18 cellular contexts compared by ENCODE assay signal in genomic region chr5:98904786-98905185, GRCh38. TPM values are rescaled to one million over a fixed set of nuclear protein-coding genes. Genes with fewer than 3 reads are reported as not detected.
A peak's percentile ranks its signal among the peaks of the same experiment; 100 is the strongest.
DNase-seq lines count a peak whose midpoint lies in the region; ATAC-seq and TF ChIP-seq lines count a peak whose summit lies in the region.
"Had no signal": no experiment of that assay in that cellular context is flagged by ENCODE, and none has a peak within 500 bp of the region (broad histone marks: within the 10 kb centered on the region; RNA-seq: fewer than 3 reads in every experiment).

No MANE protein-coding gene starts in this region.

- DNase-seq in A172 (ENCODE audit: low spot score) (peak; percentile 56), ELR (ENCODE audit: low read depth) (peak; percentile 86), SW 1271 (lab: John Stamatoyannopoulos, UW) (peak; percentile 27 to 52), LoVo (ENCODE audit: low spot score) (no peak), GM19240 (ENCODE audit: insufficient read length, low spot score) (no peak), T-helper 9 cell (no peak), ovary (no peak)
- DNase-seq: activated effector memory CD4-positive, alpha-beta T cell treated with Interleukin-2 at 50 U/mL for 16 hours; C1 segment of cervical spinal cord; central memory CD4-positive, alpha-beta T cell; erythroblast; NCI-H1436; NCI-H524 treated with DMSO at 0.1 percent for 48 hours; SHP77 treated with DMSO at 0.1 percent for 48 hours; stimulated activated CD4-positive, alpha-beta T cell treated with anti-CD3 and anti-CD28 coated beads, Interleukin-4, amount 100 ng/mL, for 1 hour; stimulated activated naive CD4-positive, alpha-beta T cell treated with Interleukin-2 at 50 U/mL for 16 hours had no signal

- WGBS in ovary, 3 donors: 83 to 87% (median 84%) methylated on average over 6 of the region's 6 CpGs

- H3K36me3 ChIP-seq in ovary: no peaks in the 10 kb centered on the region

- H3K9me3 ChIP-seq in ovary: no peaks in the 10 kb centered on the region

- H3K27ac ChIP-seq in ovary: no peak overlapping the region
- H3K27ac ChIP-seq: VCaP had no signal

- no peak overlapping the region for H3K4me3 ChIP-seq in ovary

- ATAC-seq in esophagus mucosa: peak; percentile 37

- no peak for TF ChIP-seq POLR2A in ovary (IDR thresholded peaks at IDR 0.05)

- TF ChIP-seq CTCF in ovary (IDR thresholded peaks at IDR 0.05): no peak

- no peak for TF ChIP-seq EP300 in ovary (IDR thresholded peaks at IDR 0.05)

- H3K27me3 ChIP-seq in ovary: no peaks in the 10 kb centered on the region

- intact Hi-C loops in ovary (cut with DNase I): loop anchor here (5.0 to 10.0 kb wide), 2 partner anchors 128 to 130 kb away; no protein-coding TSS in a partner anchor

- H3K4me1 ChIP-seq in ovary (ENCODE audit: insufficient read depth): no peaks in the 10 kb centered on the region

RNA-seq across cellular contexts. Expression of gene CHD1, which starts 24.0 kb away (rescaled TPM):
- total RNA-seq in A172 (2014; rRNA removed; shearing (Covaris generic)): 43.5 and 55.1 TPM in 2 replicates
- total RNA-seq in esophagus mucosa: 21.7 TPM
- 10 to 100 TPM; 35.4 to 75.8 (median 48.7) TPM for total RNA-seq in ovary
- polyA plus RNA-seq in ovary: 10 to 100 TPM; 19.6 to 25.2 TPM

Comparison
In these comparisons a context has a peak if more than half of its experiments do, and no peak if none do; other contexts are left out.
1. DNase-seq: peak in A172 (single experiment), ELR (single experiment) and SW 1271 (2 of 2); none in LoVo (single experiment), GM19240 (single experiment), T-helper 9 cell (single experiment) and ovary (0 of 5).